8 cellular contexts compared by ENCODE assay signal in the genomic region with DNA sequence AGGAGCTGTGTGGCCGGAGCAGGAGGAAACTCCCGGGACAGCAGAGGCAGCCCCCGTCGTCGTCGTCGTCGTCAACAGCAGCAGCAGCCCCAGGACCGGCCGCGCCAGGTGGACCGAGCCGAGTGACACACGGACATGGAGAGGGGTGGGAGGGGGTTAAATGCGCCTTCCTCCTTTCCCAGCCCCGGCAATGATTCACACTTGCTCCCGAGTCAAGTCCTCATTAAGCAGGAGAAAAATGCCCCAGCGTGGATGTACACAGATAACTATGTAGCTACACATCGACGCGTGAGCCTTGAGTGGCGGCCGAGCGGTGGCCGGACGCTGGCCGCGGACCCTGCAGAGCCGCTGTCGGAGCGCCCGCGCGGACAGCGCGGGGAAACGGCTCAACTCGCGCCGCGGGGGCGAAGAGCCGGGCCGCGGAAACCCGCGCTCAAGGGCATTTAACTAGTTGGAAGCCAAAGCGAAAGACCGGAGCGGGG. TPM values are rescaled to one million over a fixed set of nuclear protein-coding genes. Genes with fewer than 3 reads are reported as not detected.
DNase-seq lines count a peak whose midpoint lies in the region; ATAC-seq, FAIRE-seq and TF ChIP-seq lines count a peak whose summit lies in the region.

No MANE protein-coding gene starts in this region.

- H3K9me3 Mint-ChIP-seq in type B pancreatic cell = no peaks in the 10 kb centered on the region

- H3F3A ChIP-seq in neural cell (ENCODE audit: insufficient read depth, low read length, poor library complexity, severe bottlenecking) = peaks cover 4% of the 10 kb centered on the region

- no peak for FAIRE-seq in frontal cortex (lab: Jason Lieb, UNC)

- DNase-seq in A673 (ENCODE audit: low spot score) (peak; percentile 55), NCI-H748 treated with DMSO at 0.1 percent for 48 hours (lab: John Stamatoyannopoulos, UW) (peak; percentile 78), frontal cortex (ENCODE audit: low spot score in 2 of 2) (peak; percentile 29 to 39), type B pancreatic cell (ENCODE audit: extremely low spot score, unreplicated experiment) (peak; percentile 74)
- peak; percentile 16 for DNase-seq in activated gamma-delta T cell treated with anti-CD3 and anti-CD28 coated beads, Interleukin-2, amount 50 U/mL, for 16 hours (ENCODE audit: low read depth)

- TF ChIP-seq RAD21 in neural cell (conservative IDR thresholded peaks at IDR 0.05) = no peak

- peaks cover 34% of the 10 kb centered on the region for H3K4me1 Mint-ChIP-seq in type B pancreatic cell (ENCODE audit: unreplicated experiment)

- H3K79me2 ChIP-seq in neural cell (replicated peaks; ENCODE audit: insufficient read depth, low read length) = peaks cover 44% of the 10 kb centered on the region

- H3K27ac Mint-ChIP-seq in type B pancreatic cell = peak overlapping the region; percentile 88

- H3K27ac ChIP-seq in A673 (ENCODE audit: low read depth, low read length, poor library complexity, severe bottlenecking) = peak overlapping the region; percentile 90
- H3K27ac ChIP-seq in neural cell (ENCODE audit: low read length) = peak overlapping the region; percentile 93

- no TSS peak for BruUV-seq in A673 (replicated peaks; lab: Mats Ljungman, UMichigan)

- intact Hi-C loops in A673 (cut with micrococcal nuclease; ENCODE audit: unreplicated experiment) = loop anchor here (10.0 kb wide), 1 partner anchor 345 kb away; no protein-coding TSS in a partner anchor

- H3K4me1 ChIP-seq in A673 (ENCODE audit: insufficient read depth, low read length, poor library complexity, severe bottlenecking) = peaks cover 18% of the 10 kb centered on the region

- no peaks in the 10 kb centered on the region for H3K36me3 Mint-ChIP-seq in type B pancreatic cell

- no peak overlapping the region for H3K4me2 ChIP-seq in neural cell (ENCODE audit: low read length)

- no peaks in the 10 kb centered on the region for H3K9me2 ChIP-seq in neural cell (ENCODE audit: insufficient read depth, low read length)

- no peaks in the 10 kb centered on the region for H3K9me3 ChIP-seq in A673 (ENCODE audit: low read depth, low read length, poor library complexity, severe bottlenecking)
- no peaks in the 10 kb centered on the region for H3K9me3 ChIP-seq in neural cell (ENCODE audit: low read length)

- peak overlapping the region; percentile 92 for H3K9ac ChIP-seq in neural cell (ENCODE audit: low read length)

- CTCF ChIA-PET in A673 (lab: Charles Lee) = no interaction called here

- H3K27me3 ChIP-seq in A673 (replicated peaks; ENCODE audit: insufficient read depth, low read depth, low read length, poor library complexity) = no peaks in the 10 kb centered on the region
- H3K27me3 ChIP-seq in neural cell (ENCODE audit: insufficient read depth, low read depth, low read length) = no peaks in the 10 kb centered on the region

- POLR2A ChIA-PET in A673 (lab: Charles Lee; ENCODE audit: low non-redundant PET) = no interaction called here

- peak overlapping the region; percentile 93 for H3K4me3 Mint-ChIP-seq in type B pancreatic cell

- peak overlapping the region; percentile 51 for H2AFZ ChIP-seq in neural cell (ENCODE audit: low read depth, low read length)

- no peak for TF ChIP-seq EP300 in neural cell (conservative IDR thresholded peaks at IDR 0.05; ENCODE audit: poor library complexity, severe bottlenecking)

- H4K20me1 ChIP-seq in neural cell (ENCODE audit: insufficient read depth) = no peaks in the 10 kb centered on the region

- H3K4me3 ChIP-seq in A673 (ENCODE audit: low read depth, low read length, poor library complexity, severe bottlenecking) (peak overlapping the region; percentile 74), neural cell (ENCODE audit: low read length) (peak overlapping the region; percentile 82)

- TF ChIP-seq CTCF in A673 (conservative IDR thresholded peaks at IDR 0.05; ENCODE audit: low read depth, low read length) = no peak
- no peak for TF ChIP-seq CTCF in neural cell (IDR thresholded peaks at IDR 0.05; ENCODE audit: poor library complexity, severe bottlenecking)
- no peak for TF ChIP-seq CTCF in type B pancreatic cell (conservative IDR thresholded peaks at IDR 0.05)

- no peaks in the 10 kb centered on the region for H3K27me3 Mint-ChIP-seq in type B pancreatic cell

- H3K36me3 ChIP-seq in A673 (ENCODE audit: insufficient read depth, low read length, poor library complexity, severe bottlenecking) (no peaks in the 10 kb centered on the region), neural cell (ENCODE audit: insufficient read depth, low read length) (no peaks in the 10 kb centered on the region)

- ATAC-seq in GM18499 (IDR thresholded peaks at IDR 0.05; ENCODE audit: insufficient read depth, unreplicated experiment) (peak; percentile 23), HG02884 (IDR thresholded peaks at IDR 0.05; ENCODE audit: unreplicated experiment) (peak; percentile 28)

TF ChIP-seq in neural cell, 6 proteins besides CTCF, POLR2A, EP300 and RAD21:
- TF ChIP-seq POLR2AphosphoS5 (IDR thresholded peaks at IDR 0.05) (no peak), SMC3 (conservative IDR thresholded peaks at IDR 0.05; ENCODE audit: poor library complexity) (peak; percentile 8)

RNA-seq across cellular contexts. Expression of gene UBL3, which starts 0.6 kb away (rescaled TPM):
- 12.0 and 13.0 TPM in 2 replicates for total RNA-seq in A673 (2021)
- total RNA-seq in frontal cortex = 62.0 TPM
- 34.3 and 35.8 TPM in 2 replicates for polyA plus RNA-seq in neural cell
- 71.6 and 78.6 TPM in 2 replicates for polyA minus RNA-seq in neural cell
- 37.7 and 47.7 TPM in 2 replicates for total RNA-seq in type B pancreatic cell (ENCODE audit: low replicate concordance)

Comparison
In these comparisons a context has a peak if more than half of its experiments do, and no peak if none do; other contexts are left out.
1. Peak in every context shown above with its lines: DNase-seq, ATAC-seq, H3K4me3 ChIP-seq and H3K27ac ChIP-seq.
2. DNase-seq: peak in every context shown above with its lines; median percentile 78 in NCI-H748 treated with DMSO at 0.1 percent for 48 hours; 74 in type B pancreatic cell; 55 in A673; 34 in frontal cortex; 16 in activated gamma-delta T cell treated with anti-CD3 and anti-CD28 coated beads, Interleukin-2, amount 50 U/mL, for 16 hours.